Comparison of ENCODE assay signal across 20 cellular contexts in genomic region chr6:138226011-138226410, GRCh38.
"Had no signal": no experiment of that assay in that cellular context is flagged by ENCODE, and none has a peak within 500 bp of the region (broad histone marks: within the 10 kb centered on the region; RNA-seq: fewer than 3 reads in every experiment).

No MANE protein-coding gene starts in this region.

- DNase-seq: activated CD4-positive, alpha-beta T cell treated with anti-CD3 and anti-CD28 coated beads, Interleukin-2, amount 50 U/mL, for 1 hour; activated CD8-positive, alpha-beta T cell treated with anti-CD3 and anti-CD28 coated beads for 36 hours; activated T-cell treated with anti-CD3 and anti-CD28 coated beads, Interleukin-2, amount 50 U/mL, for 48 hours; dermis blood vessel endothelial cell; effector CD4-positive, alpha-beta T cell; esophagus squamous epithelium; gastrocnemius medialis; islet precursor cell; left ventricle myocardium inferior; mucosa of descending colon; retina; stimulated activated CD4-positive, alpha-beta T cell treated with anti-CD3 and anti-CD28 coated beads, Interleukin-12 subunit alpha, Interleukin-12 subunit beta, amount 100 ng/mL, for 4 hours; stimulated activated CD4-positive, alpha-beta T cell treated with anti-CD3 and anti-CD28 coated beads, Interleukin-4, amount 100 ng/mL, for 1 hour; substantia nigra; tibial artery; upper lobe of right lung had no signal

- H3K4me3 ChIP-seq: breast epithelium, esophagus squamous epithelium, gastrocnemius medialis, hepatocyte, left ventricle myocardium inferior, lung, mucosa of descending colon, skin epidermis, tibial artery, upper lobe of right lung had no signal
